ENCODE assay signal across 1 cellular context in genomic region chr9:107282759-107283620, GRCh38.
TF ChIP-seq lines count a peak whose summit lies in the region.

Gene RAD23B (plus strand): TSS chr9:107283279. CDS start chr9:107283630, 351 bp downstream.

TF ChIP-seq in HepG2, 621 proteins besides CTCF, POLR2A, EP300 and RAD21 (continued from another document and continues in another):
- TF ChIP-seq ZBTB40 (IDR thresholded peaks at IDR 0.05) (no peak), ZBTB40 (CRISPR knock-in tag; IDR thresholded peaks at IDR 0.05) (peak; percentile 40; the same call in 1 of the 2 replicates), SETDB1 (CRISPR knock-in tag; IDR thresholded peaks at IDR 0.05; ENCODE audit: borderline replicate concordance) (no peak), BCL3 (CRISPR knock-in tag; IDR thresholded peaks at IDR 0.05) (peak; percentile 92; the same call in 1 of the 2 replicates), DBP (CRISPR knock-in tag; IDR thresholded peaks at IDR 0.05; ENCODE audit: not compliant biosample characterization) (no peak), ATF7 (IDR thresholded peaks at IDR 0.05) (no peak), ATF7 (CRISPR knock-in tag; IDR thresholded peaks at IDR 0.05) (0 out of 2 replicates have a peak, but pooled peaks have one; percentile 46), IRF9 (CRISPR knock-in tag; IDR thresholded peaks at IDR 0.05; ENCODE audit: borderline replicate concordance) (peak; percentile 78; the same call in 1 of the 2 replicates), ZNF256 (CRISPR knock-in tag; conservative IDR thresholded peaks at IDR 0.05) (no peak; the same call in 1 of the 2 replicates), XBP1 (CRISPR knock-in tag; IDR thresholded peaks at IDR 0.05) (peak; percentile 62; the same call in 1 of the 2 replicates), RBM39 (IDR thresholded peaks at IDR 0.05; ENCODE audit: low read depth, low read length, poor library complexity, severe bottlenecking) (peak; percentile 85), HNF4G (IDR thresholded peaks at IDR 0.05; ENCODE audit: borderline replicate concordance, low read depth, low read length) (no peak; the same call in 1 of the 2 replicates), HNF4G (CRISPR knock-in tag; IDR thresholded peaks at IDR 0.05; ENCODE audit: borderline replicate concordance, low read depth) (no peak), ATF2 (CRISPR knock-in tag; IDR thresholded peaks at IDR 0.05) (0 out of 2 replicates have a peak, but pooled peaks have one; percentile 53), CHD4 (IDR thresholded peaks at IDR 0.05; ENCODE audit: borderline replicate concordance, low read length) (no peak), ISX (CRISPR knock-in tag; conservative IDR thresholded peaks at IDR 0.05) (no peak; the same call in 1 of the 2 replicates), MAFG (CRISPR knock-in tag; IDR thresholded peaks at IDR 0.05) (no peak), ZNF614 (CRISPR knock-in tag; IDR thresholded peaks at IDR 0.05; ENCODE audit: borderline replicate concordance) (0 out of 2 replicates have a peak, but pooled peaks have one; percentile 53), ATAD3A (CRISPR knock-in tag; IDR thresholded peaks at IDR 0.05) (no peak), SAP130 (CRISPR knock-in tag; IDR thresholded peaks at IDR 0.05; ENCODE audit: low read depth) (peak; percentile 74; the same call in 1 of the 2 replicates), CHCHD3 (CRISPR knock-in tag; IDR thresholded peaks at IDR 0.05) (0 out of 2 replicates have a peak, but pooled peaks have one; percentile 27), ZNF563 (CRISPR knock-in tag; IDR thresholded peaks at IDR 0.05) (peak; percentile 82), RXRA (CRISPR knock-in tag; IDR thresholded peaks at IDR 0.05) (peak; percentile 78), SMC3 (IDR thresholded peaks at IDR 0.05; ENCODE audit: low read length) (no peak), ZBTB21 (CRISPR knock-in tag; IDR thresholded peaks at IDR 0.05) (no peak), ZFX (CRISPR knock-in tag; IDR thresholded peaks at IDR 0.05; ENCODE audit: low read depth) (peak; percentile 94), KDM3A (CRISPR knock-in tag; IDR thresholded peaks at IDR 0.05; ENCODE audit: low read depth) (0 out of 2 replicates have a peak, but pooled peaks have one; percentile 68), HNRNPLL (IDR thresholded peaks at IDR 0.05; ENCODE audit: low read depth, low read length, poor library complexity, severe bottlenecking) (peak; percentile 95), NFIC (IDR thresholded peaks at IDR 0.05; ENCODE audit: low read length) (no peak), NAIF1 (CRISPR knock-in tag; IDR thresholded peaks at IDR 0.05; ENCODE audit: borderline replicate concordance) (peak; percentile 93), HNF1A (IDR thresholded peaks at IDR 0.05; ENCODE audit: low read depth) (no peak), HNF1A (CRISPR knock-in tag; IDR thresholded peaks at IDR 0.05; ENCODE audit: borderline replicate concordance) (peak; percentile 47; the same call in 1 of the 2 replicates), ZNF317 (CRISPR knock-in tag; IDR thresholded peaks at IDR 0.05) (peak; percentile 58; the same call in 1 of the 2 replicates), ZNF782 (CRISPR knock-in tag; IDR thresholded peaks at IDR 0.05; ENCODE audit: borderline replicate concordance) (no peak; the same call in 1 of the 2 replicates), HOXD1 (CRISPR knock-in tag; IDR thresholded peaks at IDR 0.05) (0 out of 2 replicates have a peak, but pooled peaks have one; percentile 49), ZNF737 (CRISPR knock-in tag; IDR thresholded peaks at IDR 0.05; ENCODE audit: borderline replicate concordance) (no peak), ZNF530 (CRISPR knock-in tag; IDR thresholded peaks at IDR 0.05; ENCODE audit: low read depth) (no peak), ZNF773 (CRISPR knock-in tag; IDR thresholded peaks at IDR 0.05; ENCODE audit: borderline replicate concordance) (no peak), ZNF678 (CRISPR knock-in tag; IDR thresholded peaks at IDR 0.05) (peak; percentile 66), NR0B2 (CRISPR knock-in tag; IDR thresholded peaks at IDR 0.05) (no peak; the same call in 1 of the 2 replicates)
